14 cellular contexts compared by ENCODE assay signal in the genomic region with DNA sequence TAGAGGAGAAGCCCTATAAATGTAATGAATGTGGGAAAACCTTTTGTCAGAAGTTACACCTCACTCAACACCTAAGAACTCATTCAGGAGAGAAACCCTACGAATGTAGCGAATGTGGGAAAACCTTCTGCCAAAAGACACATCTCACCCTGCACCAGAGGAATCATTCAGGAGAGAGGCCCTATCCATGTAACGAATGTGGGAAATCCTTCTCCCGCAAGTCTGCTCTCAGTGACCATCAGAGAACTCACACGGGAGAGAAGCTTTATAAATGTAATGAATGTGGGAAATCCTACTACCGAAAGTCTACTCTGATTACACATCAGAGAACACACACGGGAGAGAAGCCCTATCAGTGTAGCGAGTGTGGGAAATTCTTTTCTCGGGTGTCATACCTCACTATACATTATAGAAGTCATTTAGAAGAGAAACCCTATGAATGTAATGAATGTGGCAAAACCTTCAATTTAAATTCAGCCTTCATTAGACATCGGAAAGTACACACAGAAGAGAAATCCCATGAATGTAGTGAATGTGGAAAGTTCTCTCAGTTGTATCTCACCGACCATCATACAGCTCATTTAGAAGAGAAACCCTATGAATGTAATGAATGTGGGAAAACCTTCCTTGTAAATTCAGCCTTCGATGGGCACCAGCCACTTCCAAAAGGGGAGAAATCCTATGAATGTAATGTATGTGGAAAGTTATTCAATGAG. TPM values are rescaled to one million over a fixed set of nuclear protein-coding genes. Genes with fewer than 3 reads are reported as not detected.
DNase-seq lines count a peak whose midpoint lies in the region; ATAC-seq, FAIRE-seq and TF ChIP-seq lines count a peak whose summit lies in the region.
"Had no signal": no experiment of that assay in that cellular context is flagged by ENCODE, and none has a peak within 500 bp of the region (broad histone marks: within the 10 kb centered on the region; RNA-seq: fewer than 3 reads in every experiment).

No MANE protein-coding gene starts in this region.

- no peak for DNase-seq in activated naive CD8-positive, alpha-beta T cell treated with anti-CD3 and anti-CD28 coated beads for 36 hours
- DNase-seq in activated naive CD8-positive, alpha-beta T cell treated with anti-CD3 and anti-CD28 coated beads, Interleukin-2, amount 50 U/mL, for 24 hours = no peak
- DNase-seq in foreskin melanocyte = peak; percentile 27
- DNase-seq in urothelium cell line (ENCODE audit: low spot score) = no peak
- DNase-seq in HT-29 (ENCODE audit: low spot score) = no peak
- no peak for DNase-seq in breast epithelium (ENCODE audit: low spot score in 2 of 2)
- DNase-seq in activated gamma-delta T cell treated with Interleukin-2 at 50 U/mL for 16 hours = no peak
- DNase-seq: brain microvascular endothelial cell, GF-D8, immature natural killer cell, T1000 had no signal

- peak overlapping the region; percentile 44 for H3K27ac Mint-ChIP-seq in activated naive CD8-positive, alpha-beta T cell treated with anti-CD3 and anti-CD28 coated beads for 36 hours
- no peak overlapping the region for H3K27ac Mint-ChIP-seq in activated naive CD8-positive, alpha-beta T cell treated with anti-CD3 and anti-CD28 coated beads, Interleukin-2, amount 50 U/mL, for 24 hours
- H3K27ac Mint-ChIP-seq: immature natural killer cell had no signal

- no peak for TF ChIP-seq POLR2A in breast epithelium (IDR thresholded peaks at IDR 0.05)

- intact Hi-C loops in breast epithelium (cut with DNase I; ENCODE audit: low total_unique reads) = no loop called here

- H3K4me3 ChIP-seq in SU-DHL-6 (ENCODE audit: insufficient read depth, low read length, poor library complexity, severe bottlenecking) (peak overlapping the region; percentile 12), breast epithelium (peak overlapping the region in 1 of 3 donors; percentile 21)
- H3K4me3 ChIP-seq: vagina had no signal

- H3K9me2 ChIP-seq in SU-DHL-6 (replicated peaks; ENCODE audit: insufficient read depth, low read length) = no peaks in the 10 kb centered on the region

- H3K27me3 ChIP-seq in SU-DHL-6 (ENCODE audit: low read length) (no peaks in the 10 kb centered on the region), breast epithelium (no peaks in the 10 kb centered on the region)
- H3K27me3 ChIP-seq: brain microvascular endothelial cell, vagina had no signal

- H2AFZ ChIP-seq in SU-DHL-6 (ENCODE audit: low read depth, low read length, severe bottlenecking) = no peak overlapping the region

- H3K36me3 Mint-ChIP-seq in activated naive CD8-positive, alpha-beta T cell treated with anti-CD3 and anti-CD28 coated beads for 36 hours = peaks cover 96% of the 10 kb centered on the region
- peaks cover 97% of the 10 kb centered on the region for H3K36me3 Mint-ChIP-seq in activated naive CD8-positive, alpha-beta T cell treated with anti-CD3 and anti-CD28 coated beads, Interleukin-2, amount 50 U/mL, for 24 hours (ENCODE audit: low read depth)

- H3K27me3 Mint-ChIP-seq in activated naive CD8-positive, alpha-beta T cell treated with anti-CD3 and anti-CD28 coated beads for 36 hours = no peaks in the 10 kb centered on the region
- H3K27me3 Mint-ChIP-seq in activated naive CD8-positive, alpha-beta T cell treated with anti-CD3 and anti-CD28 coated beads, Interleukin-2, amount 50 U/mL, for 24 hours = no peaks in the 10 kb centered on the region

- TF ChIP-seq CTCF in SU-DHL-6 (IDR thresholded peaks at IDR 0.05; ENCODE audit: insufficient read depth, low read length, poor library complexity, severe bottlenecking) (no peak), breast epithelium (IDR thresholded peaks at IDR 0.05) (no peak)

- FAIRE-seq in urothelium cell line (lab: Jason Lieb, UNC) = peak; percentile 87

- H3K4me3 Mint-ChIP-seq in activated naive CD8-positive, alpha-beta T cell treated with anti-CD3 and anti-CD28 coated beads for 36 hours = no peak overlapping the region
- H3K4me3 Mint-ChIP-seq in activated naive CD8-positive, alpha-beta T cell treated with anti-CD3 and anti-CD28 coated beads, Interleukin-2, amount 50 U/mL, for 24 hours = no peak overlapping the region
- H3K4me3 Mint-ChIP-seq: immature natural killer cell had no signal

- H3K27ac ChIP-seq in SU-DHL-6 (ENCODE audit: low read depth, low read length) (no peak overlapping the region), breast epithelium (no peak overlapping the region)
- H3K27ac ChIP-seq: brain microvascular endothelial cell, KMS-11, vagina had no signal

- H3K4me1 Mint-ChIP-seq in activated naive CD8-positive, alpha-beta T cell treated with anti-CD3 and anti-CD28 coated beads for 36 hours = no peaks in the 10 kb centered on the region
- H3K4me1 Mint-ChIP-seq in activated naive CD8-positive, alpha-beta T cell treated with anti-CD3 and anti-CD28 coated beads, Interleukin-2, amount 50 U/mL, for 24 hours = no peaks in the 10 kb centered on the region
- H3K4me1 Mint-ChIP-seq: immature natural killer cell had no signal

- no peaks in the 10 kb centered on the region for H4K20me1 ChIP-seq in SU-DHL-6 (ENCODE audit: low read depth, low read length)

- H3K9me3 ChIP-seq in SU-DHL-6 (ENCODE audit: insufficient read depth, low read length) = peaks cover 85% of the 10 kb centered on the region
- peaks cover 93 to 99% of the 10 kb centered on the region in 2 donors for H3K9me3 ChIP-seq in breast epithelium

- no peak for ATAC-seq in activated naive CD8-positive, alpha-beta T cell treated with anti-CD3 and anti-CD28 coated beads, Interleukin-2, amount 50 U/mL, for 24 hours

- no peaks in the 10 kb centered on the region for H3K79me2 ChIP-seq in SU-DHL-6 (ENCODE audit: insufficient read depth, low read length)

- H3K9ac ChIP-seq in SU-DHL-6 (ENCODE audit: low read length) = no peak overlapping the region
- H3K9ac ChIP-seq: KMS-11 had no signal

- H3K9me3 Mint-ChIP-seq in activated naive CD8-positive, alpha-beta T cell treated with anti-CD3 and anti-CD28 coated beads for 36 hours = peaks cover 72% of the 10 kb centered on the region
- H3K9me3 Mint-ChIP-seq in activated naive CD8-positive, alpha-beta T cell treated with anti-CD3 and anti-CD28 coated beads, Interleukin-2, amount 50 U/mL, for 24 hours = peaks cover 89% of the 10 kb centered on the region

- H3K4me1 ChIP-seq in breast epithelium = no peaks in the 10 kb centered on the region
- H3K4me1 ChIP-seq: vagina had no signal

- no peak overlapping the region for H3K4me2 ChIP-seq in SU-DHL-6 (ENCODE audit: low read depth, low read length, poor library complexity, severe bottlenecking)
- H3K4me2 ChIP-seq: KMS-11 had no signal

- H3K36me3 ChIP-seq in SU-DHL-6 (ENCODE audit: low read length) (peaks cover 89% of the 10 kb centered on the region), breast epithelium (peaks cover 29% of the 10 kb centered on the region)

- H3F3A ChIP-seq in SU-DHL-6 (ENCODE audit: insufficient read depth) = 0 out of 2 replicates have a peak, but pooled peaks cover 10% of the 10 kb centered on the region

RNA-seq across cellular contexts. Expression of a gene that starts 18.9 kb away (rescaled TPM):
- 10 to 100 TPM; 11.3 to 11.7 TPM for total RNA-seq in activated naive CD8-positive, alpha-beta T cell treated with anti-CD3 and anti-CD28 coated beads for 36 hours
- total RNA-seq in HT-29 (2014; rRNA removed; shearing (Covaris generic)) = 3.3 and 3.5 TPM in 2 replicates
- total RNA-seq in breast epithelium = 10 to 100 TPM; 10.2 to 17.0 (median 12.8) TPM
